ENCODE assay signal across 7 cellular contexts in genomic region chr2:167675906-167676305, GRCh38.
"Had no signal": no experiment of that assay in that cellular context is flagged by ENCODE, and none has a peak within 500 bp of the region (broad histone marks: within the 10 kb centered on the region; RNA-seq: fewer than 3 reads in every experiment).

No MANE protein-coding gene starts in this region.

- DNase-seq: GOT3, H7, HFFc6, IMR-90 had no signal

- H3K4me3 ChIP-seq: HAP-1, K562 had no signal

- H3K36me3 ChIP-seq: HAP-1 had no signal

- H3K4me1 ChIP-seq: HAP-1 had no signal

- H3K9me3 ChIP-seq: HAP-1 had no signal

- H3K27ac Mint-ChIP-seq: HFFc6 had no signal

- ATAC-seq: HCT116, K562 had no signal

- H3K4me3 Mint-ChIP-seq: HFFc6 had no signal
